ENCODE assay signal across 15 cellular contexts in the genomic region with DNA sequence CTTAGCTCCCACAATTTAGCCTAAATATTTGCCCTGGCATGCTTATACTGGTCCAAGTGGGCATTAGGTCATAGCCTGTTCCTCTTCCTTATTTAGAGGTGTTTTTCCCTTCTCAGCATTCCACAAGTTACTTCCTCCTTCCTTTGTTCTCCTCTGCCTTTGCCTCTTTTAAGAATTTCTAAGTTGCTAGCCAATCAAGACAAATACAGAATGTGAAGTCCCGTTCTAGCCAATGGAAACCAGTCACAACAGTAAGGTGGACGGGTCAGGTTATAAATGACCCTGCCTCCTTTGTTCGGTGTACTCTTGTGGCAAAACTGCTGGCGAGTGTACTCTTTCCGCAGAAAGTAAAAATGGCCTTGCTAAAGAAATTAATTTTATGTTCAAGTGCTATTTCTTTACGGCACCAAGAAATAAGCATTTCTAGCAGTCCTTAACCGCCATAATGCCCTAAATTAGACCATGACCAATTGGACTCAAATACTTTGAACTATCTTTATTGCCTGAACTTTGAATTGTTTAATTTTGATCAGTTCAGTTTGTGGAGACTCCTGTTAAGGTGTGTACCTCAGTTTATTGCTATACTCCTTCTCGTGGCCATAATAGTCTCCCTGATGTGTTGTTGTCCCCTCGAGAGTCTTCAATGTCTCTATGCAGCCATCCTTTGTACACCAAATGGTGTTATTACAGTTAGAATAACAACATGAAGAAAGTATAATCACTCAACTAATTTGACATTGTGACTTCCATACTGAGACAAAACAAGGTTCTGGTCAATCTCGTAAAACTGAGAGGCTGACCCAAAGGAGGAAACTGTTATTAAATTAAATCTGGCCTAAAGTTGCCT. TPM values are rescaled to one million over a fixed set of nuclear protein-coding genes. Genes with fewer than 3 reads are reported as not detected.
DNase-seq lines count a peak whose midpoint lies in the region; ATAC-seq and TF ChIP-seq lines count a peak whose summit lies in the region.
"Had no signal": no experiment of that assay in that cellular context is flagged by ENCODE, and none has a peak within 500 bp of the region (broad histone marks: within the 10 kb centered on the region; RNA-seq: fewer than 3 reads in every experiment).

No MANE protein-coding gene starts in this region.

- H3K36me3 Mint-ChIP-seq in activated naive CD4-positive, alpha-beta T cell treated with anti-CD3 and anti-CD28 coated beads for 36 hours (ENCODE audit: low read depth) = peaks cover 2% of the 10 kb centered on the region
- H3K36me3 Mint-ChIP-seq in activated naive CD4-positive, alpha-beta T cell treated with anti-CD3 and anti-CD28 coated beads, Interleukin-2, amount 50 U/mL, for 72 hours = peaks cover 15 to 19% of the 10 kb centered on the region in 2 donors
- no peaks in the 10 kb centered on the region for H3K36me3 Mint-ChIP-seq in activated naive CD8-positive, alpha-beta T cell

- CTCF ChIA-PET in activated naive CD4-positive, alpha-beta T cell treated with anti-CD3 and anti-CD28 coated beads for 36 hours (lab: Charles Lee) = no interaction called here

- no peak for ATAC-seq in activated naive CD4-positive, alpha-beta T cell treated with anti-CD3 and anti-CD28 coated beads, Interleukin-2, amount 50 U/mL, for 72 hours
- no peak for ATAC-seq in left lung
- ATAC-seq in esophagus mucosa = no peak

- H3K4me3 Mint-ChIP-seq in activated naive CD4-positive, alpha-beta T cell treated with anti-CD3 and anti-CD28 coated beads for 36 hours = peak overlapping the region; percentile 7
- H3K4me3 Mint-ChIP-seq in activated naive CD8-positive, alpha-beta T cell = peak overlapping the region; percentile 14

- intact Hi-C loops in activated naive CD4-positive, alpha-beta T cell treated with anti-CD3 and anti-CD28 coated beads for 36 hours (cut with micrococcal nuclease) = loop anchor here (10.0 kb wide), 2 partner anchors 987 to 1673 kb away; a partner anchor contains a TSS
- intact Hi-C loops in left lung (cut with DNase I) = no loop called here
- intact Hi-C loops in tibial artery (cut with DNase I; ENCODE audit: low total_unique reads) = loop anchor here (10.0 kb wide), 1 partner anchor 53 kb away; a partner anchor contains a TSS

- TF ChIP-seq CTCF in left lung (IDR thresholded peaks at IDR 0.05) = no peak
- no peak for TF ChIP-seq CTCF in tibial artery (IDR thresholded peaks at IDR 0.05)

- no peaks in the 10 kb centered on the region for H3K27me3 Mint-ChIP-seq in activated naive CD4-positive, alpha-beta T cell treated with anti-CD3 and anti-CD28 coated beads for 36 hours (ENCODE audit: low read depth)
- no peaks in the 10 kb centered on the region for H3K27me3 Mint-ChIP-seq in activated naive CD8-positive, alpha-beta T cell

- H3K27ac Mint-ChIP-seq in activated naive CD4-positive, alpha-beta T cell treated with anti-CD3 and anti-CD28 coated beads for 36 hours = no peak overlapping the region
- H3K27ac Mint-ChIP-seq in activated naive CD4-positive, alpha-beta T cell treated with anti-CD3 and anti-CD28 coated beads, Interleukin-2, amount 50 U/mL, for 72 hours = peak overlapping the region in 1 of 2 donors; percentile 88
- peak overlapping the region; percentile 71 for H3K27ac Mint-ChIP-seq in activated naive CD8-positive, alpha-beta T cell

- H3K4me3 ChIP-seq in left lung (no peak overlapping the region), tibial artery (peak overlapping the region; percentile 74 to 96)

- H3K9me3 ChIP-seq in left lung (no peaks in the 10 kb centered on the region), tibial artery (no peaks in the 10 kb centered on the region)
- H3K9me3 ChIP-seq: neutrophil had no signal

- H3K27ac ChIP-seq in left lung (peak overlapping the region; percentile 9 to 69), tibial artery (peak overlapping the region; percentile 93 to 96)
- H3K27ac ChIP-seq: neutrophil had no signal

- H3K4me1 ChIP-seq in left lung = peaks cover 9 to 44% of the 10 kb centered on the region in 2 donors
- peaks cover 0 to 52% (median 27%) of the 10 kb centered on the region in 4 donors for H3K4me1 ChIP-seq in tibial artery

- H3K4me1 Mint-ChIP-seq in activated naive CD4-positive, alpha-beta T cell treated with anti-CD3 and anti-CD28 coated beads for 36 hours (ENCODE audit: low read depth) = peaks cover 50% of the 10 kb centered on the region
- peaks cover 47% of the 10 kb centered on the region for H3K4me1 Mint-ChIP-seq in activated naive CD8-positive, alpha-beta T cell (ENCODE audit: low read depth)

- H3K9me3 Mint-ChIP-seq in activated naive CD4-positive, alpha-beta T cell treated with anti-CD3 and anti-CD28 coated beads for 36 hours = no peaks in the 10 kb centered on the region
- no peaks in the 10 kb centered on the region for H3K9me3 Mint-ChIP-seq in activated naive CD4-positive, alpha-beta T cell treated with anti-CD3 and anti-CD28 coated beads, Interleukin-2, amount 50 U/mL, for 72 hours
- no peaks in the 10 kb centered on the region for H3K9me3 Mint-ChIP-seq in activated naive CD8-positive, alpha-beta T cell (ENCODE audit: low read depth)

- no peak for DNase-seq in activated naive CD4-positive, alpha-beta T cell treated with anti-CD3 and anti-CD28 coated beads for 36 hours
- no peak for DNase-seq in activated naive CD4-positive, alpha-beta T cell treated with anti-CD3 and anti-CD28 coated beads, Interleukin-2, amount 50 U/mL, for 72 hours (ENCODE audit: low spot score in 2 of 2)
- no peak for DNase-seq in left lung
- DNase-seq in tibial artery = no peak
- no peak for DNase-seq in COLO829 (ENCODE audit: low spot score)
- DNase-seq in hippocampal formation (lab: John Stamatoyannopoulos, UW) = no peak
- DNase-seq: ACHN; activated CD4-positive, alpha-beta T cell treated with anti-CD3 and anti-CD28 coated beads for 1 hour; effector CD8-positive, alpha-beta T cell; MV-4-11; NCI-H510A; SHP77 treated with DMSO at 0.1 percent for 48 hours had no signal

- H3K36me3 ChIP-seq in left lung (no peaks in the 10 kb centered on the region), tibial artery (no peaks in the 10 kb centered on the region)
- H3K36me3 ChIP-seq: neutrophil had no signal

- no peaks in the 10 kb centered on the region for H3K27me3 ChIP-seq in left lung
- H3K27me3 ChIP-seq in tibial artery = no peaks in the 10 kb centered on the region
- H3K27me3 ChIP-seq: neutrophil had no signal

RNA-seq across cellular contexts. Expression of a gene that starts 1.6 kb away (rescaled TPM):
- total RNA-seq in activated naive CD4-positive, alpha-beta T cell treated with anti-CD3 and anti-CD28 coated beads for 36 hours = 10 to 100 TPM; 56.1 to 57.6 TPM
- 10 to 100 TPM; 44.0 to 48.1 TPM for total RNA-seq in activated naive CD4-positive, alpha-beta T cell treated with anti-CD3 and anti-CD28 coated beads, Interleukin-2, amount 50 U/mL, for 72 hours
- total RNA-seq in left lung (10 to 100 TPM; 40.3 to 45.9 TPM), esophagus mucosa (32.8 TPM)

RNA-seq across cellular contexts. Expression of a gene that starts 56.8 kb away (rescaled TPM):
- 1 to 10 TPM; 1.5 to 1.8 TPM for total RNA-seq in activated naive CD4-positive, alpha-beta T cell treated with anti-CD3 and anti-CD28 coated beads for 36 hours
- 1 to 10 TPM; 2.1 TPM for total RNA-seq in activated naive CD4-positive, alpha-beta T cell treated with anti-CD3 and anti-CD28 coated beads, Interleukin-2, amount 50 U/mL, for 72 hours
- 1 to 10 TPM; 5.3 to 7.2 TPM for total RNA-seq in left lung
- total RNA-seq in esophagus mucosa = 0.92 TPM

Comparison
In these comparisons a context has a peak if more than half of its experiments do, and no peak if none do; other contexts are left out.
1. H3K4me3 ChIP-seq: peak in tibial artery (2 of 2); none in left lung (0 of 2).
2. intact Hi-C loops: an anchor here in activated naive CD4-positive, alpha-beta T cell treated with anti-CD3 and anti-CD28 coated beads for 36 hours (10.0 kb wide) and tibial artery (10.0 kb wide); none called in left lung.